Comparison of ENCODE assay signal across 8 cellular contexts in the genomic region with DNA sequence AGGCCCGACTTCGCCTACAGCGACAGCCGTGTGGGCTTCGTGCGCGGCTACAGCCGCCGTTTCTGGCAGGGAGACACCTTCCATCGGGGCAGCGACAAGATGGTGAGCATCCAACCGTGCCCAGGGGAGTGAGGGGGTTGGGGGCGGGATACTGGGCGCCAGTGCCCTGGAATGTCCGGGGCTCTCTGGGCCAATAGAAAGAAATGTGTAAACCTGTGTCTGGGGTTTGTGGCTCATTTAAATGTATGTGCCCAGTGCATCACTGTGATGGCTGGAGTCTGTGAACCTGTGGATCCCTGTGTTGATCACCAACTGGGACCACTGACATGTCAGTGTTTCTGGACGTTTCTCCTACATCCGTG. TPM values are rescaled to one million over a fixed set of nuclear protein-coding genes. Genes with fewer than 3 reads are reported as not detected.
DNase-seq lines count a peak whose midpoint lies in the region; ATAC-seq and TF ChIP-seq lines count a peak whose summit lies in the region.

No MANE protein-coding gene starts in this region.

- H3K9me3 Mint-ChIP-seq in activated T-cell treated with anti-CD3 and anti-CD28 coated beads, Interleukin-2, amount 50 U/mL, for 72 hours: no peaks in the 10 kb centered on the region
- no peaks in the 10 kb centered on the region for H3K9me3 Mint-ChIP-seq in activated naive CD8-positive, alpha-beta T cell (ENCODE audit: low read depth)
- H3K9me3 Mint-ChIP-seq in type B pancreatic cell: no peaks in the 10 kb centered on the region

- peak overlapping the region; percentile 93 for H3K27ac Mint-ChIP-seq in activated T-cell treated with anti-CD3 and anti-CD28 coated beads, Interleukin-2, amount 50 U/mL, for 72 hours
- H3K27ac Mint-ChIP-seq in activated naive CD8-positive, alpha-beta T cell: peak overlapping the region; percentile 58
- peak overlapping the region; percentile 76 for H3K27ac Mint-ChIP-seq in type B pancreatic cell

- H3K4me1 Mint-ChIP-seq in activated T-cell treated with anti-CD3 and anti-CD28 coated beads, Interleukin-2, amount 50 U/mL, for 72 hours (ENCODE audit: low read depth): peaks cover 46% of the 10 kb centered on the region
- peaks cover 25% of the 10 kb centered on the region for H3K4me1 Mint-ChIP-seq in activated naive CD8-positive, alpha-beta T cell (ENCODE audit: low read depth)
- H3K4me1 Mint-ChIP-seq in type B pancreatic cell (ENCODE audit: unreplicated experiment): peaks cover 15% of the 10 kb centered on the region

- intact Hi-C loops in left colon (cut with DNase I, micrococcal nuclease): no loop called here

- peaks cover 19 to 26% of the 10 kb centered on the region in 2 donors for H3K36me3 Mint-ChIP-seq in activated T-cell treated with anti-CD3 and anti-CD28 coated beads, Interleukin-2, amount 50 U/mL, for 72 hours (ENCODE audit: insufficient read depth in 2 of 2)
- H3K36me3 Mint-ChIP-seq in activated naive CD8-positive, alpha-beta T cell: peaks cover 9% of the 10 kb centered on the region
- no peaks in the 10 kb centered on the region for H3K36me3 Mint-ChIP-seq in type B pancreatic cell

- no peak for DNase-seq in activated T-cell treated with anti-CD3 and anti-CD28 coated beads, Interleukin-2, amount 50 U/mL, for 72 hours
- no peak for DNase-seq in activated T-cell treated with anti-CD3 and anti-CD28 coated beads, Interleukin-2, amount 50 U/mL, for 48 hours
- DNase-seq in left colon (no peak), type B pancreatic cell (ENCODE audit: extremely low spot score, unreplicated experiment) (no peak), DMS53 treated with DMSO at 0.1 percent for 48 hours (lab: John Stamatoyannopoulos, UW; ENCODE audit: unreplicated experiment) (no peak)

- TF ChIP-seq CTCF in type B pancreatic cell (conservative IDR thresholded peaks at IDR 0.05): no peak

- H3K4me3 Mint-ChIP-seq in activated T-cell treated with anti-CD3 and anti-CD28 coated beads, Interleukin-2, amount 50 U/mL, for 72 hours: peak overlapping the region; percentile 94 to 95
- H3K4me3 Mint-ChIP-seq in activated naive CD8-positive, alpha-beta T cell: peak overlapping the region; percentile 91
- H3K4me3 Mint-ChIP-seq in type B pancreatic cell: peak overlapping the region; percentile 94

- ATAC-seq in activated T-cell treated with anti-CD3 and anti-CD28 coated beads, Interleukin-2, amount 50 U/mL, for 72 hours (replicated peaks in 1 of 2): no peak
- ATAC-seq in left colon (peak; percentile 2), HG02623 (IDR thresholded peaks at IDR 0.05; ENCODE audit: unreplicated experiment) (no peak), HG03469 (IDR thresholded peaks at IDR 0.05; ENCODE audit: unreplicated experiment) (no peak)

- no peaks in the 10 kb centered on the region for H3K27me3 Mint-ChIP-seq in activated T-cell treated with anti-CD3 and anti-CD28 coated beads, Interleukin-2, amount 50 U/mL, for 72 hours (ENCODE audit: low read depth)
- no peaks in the 10 kb centered on the region for H3K27me3 Mint-ChIP-seq in activated naive CD8-positive, alpha-beta T cell
- peaks cover 22% of the 10 kb centered on the region for H3K27me3 Mint-ChIP-seq in type B pancreatic cell

RNA-seq across cellular contexts. Expression of gene CHAC1, which starts 0.4 kb away (rescaled TPM):
- 10 to 100 TPM; 77.8 to 83.0 TPM for total RNA-seq in activated T-cell treated with anti-CD3 and anti-CD28 coated beads, Interleukin-2, amount 50 U/mL, for 72 hours
- total RNA-seq in left colon: 10 to 100 TPM in 1 of 2 donors, 1 to 10 TPM in 1; 1.8 to 11.0 TPM
- 7.8 and 12.9 TPM in 2 replicates for total RNA-seq in type B pancreatic cell (ENCODE audit: low replicate concordance)

RNA-seq across cellular contexts. Expression of gene DLL4, which starts 24.6 kb away (rescaled TPM):
- total RNA-seq in activated T-cell treated with anti-CD3 and anti-CD28 coated beads, Interleukin-2, amount 50 U/mL, for 72 hours: under 1 TPM; 0.12 to 0.19 TPM
- total RNA-seq in left colon (10 to 100 TPM; 14.0 to 15.9 TPM), type B pancreatic cell (ENCODE audit: low replicate concordance) (2.9 and 5.9 TPM in 2 replicates)

RNA-seq across cellular contexts. Expression of gene VPS18, which starts 59.4 kb away (rescaled TPM):
- 10 to 100 TPM; 10.7 to 12.1 TPM for total RNA-seq in activated T-cell treated with anti-CD3 and anti-CD28 coated beads, Interleukin-2, amount 50 U/mL, for 72 hours
- total RNA-seq in left colon: 10 to 100 TPM; 20.8 to 20.9 TPM
- 25.6 and 37.2 TPM in 2 replicates for total RNA-seq in type B pancreatic cell (ENCODE audit: low replicate concordance)
